ENCODE assay signal across 28 cellular contexts in the genomic region with DNA sequence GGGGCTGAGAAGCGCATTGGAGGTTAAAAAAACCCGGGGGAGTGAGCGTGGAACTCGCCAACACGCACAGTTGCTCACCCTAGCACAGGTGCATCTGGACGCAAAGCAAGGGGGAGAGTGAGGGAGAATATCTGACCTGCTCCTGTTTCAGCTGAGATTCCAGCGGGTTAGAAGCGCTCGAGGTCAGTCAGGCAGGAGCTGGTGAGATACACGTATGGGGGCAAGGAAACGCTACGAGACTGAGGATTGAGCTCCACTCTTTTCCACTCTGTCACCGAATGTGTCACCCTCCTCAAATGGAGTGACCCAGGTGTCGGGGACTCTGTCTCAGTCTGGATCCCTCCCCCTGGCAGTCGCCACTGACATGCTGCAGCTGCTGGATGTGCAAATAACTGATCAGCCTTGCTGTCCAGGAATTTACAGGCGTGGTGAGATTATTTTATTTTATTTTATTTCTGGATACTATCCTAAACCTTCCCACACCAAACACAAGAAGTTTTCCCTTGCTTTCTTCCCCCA.
"Had no signal": no experiment of that assay in that cellular context is flagged by ENCODE, and none has a peak within 500 bp of the region (broad histone marks: within the 10 kb centered on the region; RNA-seq: fewer than 3 reads in every experiment).

No MANE protein-coding gene starts in this region.

- H3K27me3 ChIP-seq: SJSA1 had no signal

- H3K36me3 ChIP-seq: SJSA1 had no signal

- H3K4me1 ChIP-seq: SJSA1 had no signal

- H3K4me3 ChIP-seq: PC-9, SJSA1 had no signal

- ATAC-seq: Panc1 had no signal

- H3K27ac ChIP-seq: PC-9, SJSA1 had no signal

- DNase-seq: Karpas-422, MM.1S, NCI-H1092, NCI-H1105, NCI-H1417 treated with DMSO at 0.1 percent for 48 hours, NCI-H1436 treated with DMSO at 0.1 percent for 48 hours, NCI-H1694, NCI-H187, NCI-H1930, NCI-H2029 treated with DMSO at 0.1 percent for 48 hours, NCI-H2081 treated with DMSO at 0.1 percent for 48 hours, NCI-H2107, NCI-H2171, NCI-H226, NCI-H446 treated with DMSO at 0.1 percent for 48 hours, NCI-H510A, NCI-H524, NCI-H526, NCI-H69, NCI-H748 treated with DMSO at 0.1 percent for 48 hours, NCI-H82, PC-9, Right ventricle myocardium superior, SHP77 treated with DMSO at 0.1 percent for 48 hours, SK-N-SH, SW 1271 had no signal
